Comparison of ENCODE assay signal across 8 cellular contexts in genomic region chr6:112296122-112296521, GRCh38. TPM values are rescaled to one million over a fixed set of nuclear protein-coding genes. Genes with fewer than 3 reads are reported as not detected.
DNase-seq lines count a peak whose midpoint lies in the region; ATAC-seq and TF ChIP-seq lines count a peak whose summit lies in the region.

No MANE protein-coding gene starts in this region.

- CTCF ChIA-PET in GM10248 (lab: Yijun Ruan, JAX): interaction anchor here (1.1 to 3.5 kb wide), 5 partner anchors 9 to 116 kb away, joined by 3 to 13 read pairs (median 5); no protein-coding TSS in a partner anchor
- CTCF ChIA-PET in RWPE1 (lab: Yijun Ruan, JAX): interaction anchor here (0.6 kb wide), 1 partner anchor 697 kb away, joined by 3 read pairs; no protein-coding TSS in a partner anchor
- CTCF ChIA-PET in activated naive CD4-positive, alpha-beta T cell treated with anti-CD3 and anti-CD28 coated beads, Interleukin-2, amount 10 ng/mL, durations not matched to agents 7 days and 5 days (lab: Charles Lee): interaction anchor here (1.0 to 1.5 kb wide), 3 partner anchors 10 to 18 kb away, joined by 3 to 4 read pairs (median 3); no protein-coding TSS in a partner anchor

- H3K27me3 ChIP-seq in HAP-1 (ENCODE audit: low read depth): no peaks in the 10 kb centered on the region
- H3K27me3 ChIP-seq in vagina: no peaks in the 10 kb centered on the region

- DNase-seq in GM10248 (ENCODE audit: extremely low spot score) (no peak), HAP-1 (ENCODE audit: low spot score in 2 of 2) (peak; percentile 28 to 55), RWPE1 (ENCODE audit: low spot score) (peak; percentile 11), left ventricle myocardium superior (no peak), CD14-positive monocyte (ENCODE audit: low spot score) (no peak), cortex of kidney (lab: John Stamatoyannopoulos, UW) (no peak), vagina (ENCODE audit: extremely low spot score in 2 of 2) (no peak)
- DNase-seq in activated naive CD4-positive, alpha-beta T cell treated with anti-CD3 and anti-CD28 coated beads, Interleukin-2, amount 10 ng/mL, durations not matched to agents 7 days and 5 days: no peak

- TF ChIP-seq POLR2A in vagina (IDR thresholded peaks at IDR 0.05): no peak

- H3K36me3 ChIP-seq in HAP-1 (replicated peaks) (no peaks in the 10 kb centered on the region), vagina (no peaks in the 10 kb centered on the region)

- H3K27me3 Mint-ChIP-seq in CD14-positive monocyte (ENCODE audit: low read depth in 3 of 3): peaks cover 2 to 9% (median 9%) of the 10 kb centered on the region in 3 donors
- H3K27me3 Mint-ChIP-seq in activated naive CD4-positive, alpha-beta T cell treated with anti-CD3 and anti-CD28 coated beads, Interleukin-2, amount 10 ng/mL, durations not matched to agents 7 days and 5 days: peaks cover 57% of the 10 kb centered on the region

- POLR2A ChIA-PET in GM10248 (lab: Yijun Ruan, JAX): no interaction called here
- POLR2A ChIA-PET in RWPE1 (lab: Yijun Ruan, JAX; ENCODE audit: low non-redundant PET): no interaction called here

- H3K4me1 ChIP-seq in HAP-1 (peaks cover 21% of the 10 kb centered on the region), vagina (peaks cover 5% of the 10 kb centered on the region)

- H3K27ac ChIP-seq in RWPE1 (no peak overlapping the region), vagina (no peak overlapping the region)

- no peak overlapping the region for H3K4me3 Mint-ChIP-seq in CD14-positive monocyte
- no peak overlapping the region for H3K4me3 Mint-ChIP-seq in activated naive CD4-positive, alpha-beta T cell treated with anti-CD3 and anti-CD28 coated beads, Interleukin-2, amount 10 ng/mL, durations not matched to agents 7 days and 5 days

- intact Hi-C loops in left ventricle myocardium superior (cut with micrococcal nuclease) (no loop called here), CD14-positive monocyte (cut with micrococcal nuclease) (no loop called here), vagina (cut with DNase I) (no loop called here)

- no peak overlapping the region for H3K27ac Mint-ChIP-seq in CD14-positive monocyte
- no peak overlapping the region for H3K27ac Mint-ChIP-seq in activated naive CD4-positive, alpha-beta T cell treated with anti-CD3 and anti-CD28 coated beads, Interleukin-2, amount 10 ng/mL, durations not matched to agents 7 days and 5 days

- in situ Hi-C loops in HAP-1 (cut with MboI; ENCODE audit: low sequenced_read_pairs): no loop called here

- H3K4me3 ChIP-seq in HAP-1: no peak overlapping the region
- H3K4me3 ChIP-seq in vagina: no peak overlapping the region

- H3K36me3 Mint-ChIP-seq in CD14-positive monocyte: no peaks in the 10 kb centered on the region
- H3K36me3 Mint-ChIP-seq in activated naive CD4-positive, alpha-beta T cell treated with anti-CD3 and anti-CD28 coated beads, Interleukin-2, amount 10 ng/mL, durations not matched to agents 7 days and 5 days: no peaks in the 10 kb centered on the region

- peaks cover 0 to 3% (median 0%) of the 10 kb centered on the region in 7 donors for H3K9me3 Mint-ChIP-seq in CD14-positive monocyte
- no peaks in the 10 kb centered on the region for H3K9me3 Mint-ChIP-seq in activated naive CD4-positive, alpha-beta T cell treated with anti-CD3 and anti-CD28 coated beads, Interleukin-2, amount 10 ng/mL, durations not matched to agents 7 days and 5 days

- H3K9me3 ChIP-seq in HAP-1 (no peaks in the 10 kb centered on the region), vagina (no peaks in the 10 kb centered on the region)

- peak; percentile 70 for ATAC-seq in left ventricle myocardium superior

- H3K4me1 Mint-ChIP-seq in CD14-positive monocyte: no peaks in the 10 kb centered on the region
- H3K4me1 Mint-ChIP-seq in activated naive CD4-positive, alpha-beta T cell treated with anti-CD3 and anti-CD28 coated beads, Interleukin-2, amount 10 ng/mL, durations not matched to agents 7 days and 5 days: no peaks in the 10 kb centered on the region

- TF ChIP-seq CTCF in GM10248 (IDR thresholded peaks at IDR 0.05; ENCODE audit: control extremely low read depth, extremely low read depth, low read depth, missing control alignments) (peak; percentile 28), RWPE1 (conservative IDR thresholded peaks at IDR 0.05; ENCODE audit: low read depth) (no peak), CD14-positive monocyte (IDR thresholded peaks at IDR 0.05) (no peak), vagina (IDR thresholded peaks at IDR 0.05) (no peak)

RNA-seq across cellular contexts. Expression of gene LAMA4, which starts 41.8 kb away (rescaled TPM):
- total RNA-seq in left ventricle myocardium superior: 50.6 TPM
- not detected for polyA plus RNA-seq in CD14-positive monocyte
- 56.5 TPM for total RNA-seq in vagina

RNA-seq across cellular contexts. Expression of gene RFPL4B, which starts 51.0 kb away (rescaled TPM):
- not detected for total RNA-seq in left ventricle myocardium superior
- polyA plus RNA-seq in CD14-positive monocyte: not detected
- not detected for total RNA-seq in vagina

Comparison
In these comparisons a context has a peak if more than half of its experiments do, and no peak if none do; other contexts are left out.
1. DNase-seq: peak in HAP-1 (2 of 2) and RWPE1 (single experiment); none in GM10248 (single experiment), left ventricle myocardium superior (single experiment), CD14-positive monocyte (single experiment), cortex of kidney (single experiment), vagina (0 of 2) and activated naive CD4-positive, alpha-beta T cell treated with anti-CD3 and anti-CD28 coated beads, Interleukin-2, amount 10 ng/mL, durations not matched to agents 7 days and 5 days (single experiment).